11 cellular contexts compared by ENCODE assay signal in the genomic region with DNA sequence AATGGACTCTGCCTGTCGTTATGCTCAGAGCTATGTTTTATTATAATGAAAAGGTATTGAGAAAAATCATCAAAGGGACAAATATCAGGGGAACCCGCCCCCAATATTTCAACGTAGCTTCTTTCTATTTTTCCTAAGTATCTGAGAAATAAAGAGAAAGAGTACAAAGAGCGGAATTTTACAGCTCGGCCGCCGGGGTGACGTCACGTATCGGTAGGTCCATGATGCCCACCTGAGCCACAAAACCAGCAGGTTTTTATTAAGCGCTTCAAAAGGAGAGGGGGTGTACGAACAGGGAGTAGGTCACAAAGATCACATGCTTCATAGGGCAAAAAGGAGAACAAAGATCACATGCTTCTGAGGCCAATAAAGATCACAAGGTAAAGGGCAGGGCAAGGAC.
"Had no signal": no experiment of that assay in that cellular context is flagged by ENCODE, and none has a peak within 500 bp of the region (broad histone marks: within the 10 kb centered on the region; RNA-seq: fewer than 3 reads in every experiment).

No MANE protein-coding gene starts in this region.

- H3K4me1 ChIP-seq: HAP-1 had no signal

- H3K9me3 ChIP-seq: HAP-1 had no signal

- FAIRE-seq: H1, H54 had no signal

- ATAC-seq: GM23338, HCT116 had no signal

- H3K27ac ChIP-seq: GM23248 had no signal

- H3K36me3 ChIP-seq: HAP-1 had no signal

- H3K4me3 ChIP-seq: GM23248, GM23338, HAP-1 had no signal

- H3K4me2 ChIP-seq: GM23338 had no signal

- H2AFZ ChIP-seq: GM23248, GM23338 had no signal

- DNase-seq: GM23248, GOT3, H7, H9, HCEC 1CT, HFFc6 had no signal

- H3K9ac ChIP-seq: GM23248 had no signal
